In the genomic region with DNA sequence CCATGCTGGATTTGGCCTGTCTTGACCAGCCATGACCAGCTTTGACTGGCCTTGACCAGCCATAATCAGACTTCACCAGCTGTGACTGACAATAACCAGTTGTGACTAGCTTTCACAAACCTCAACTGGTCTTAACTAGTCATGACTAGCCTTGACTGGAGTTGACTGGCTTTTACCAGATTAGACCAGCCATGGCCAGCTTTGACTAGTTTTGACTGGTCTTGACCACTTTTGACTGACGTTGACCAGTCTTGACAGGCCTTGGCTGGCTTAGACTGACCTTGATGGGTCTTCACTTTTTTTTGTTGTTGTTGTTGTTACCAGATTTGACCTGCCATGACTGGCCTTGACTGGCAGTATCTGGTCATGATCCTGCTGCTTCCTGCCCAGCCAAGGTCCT, we compare ENCODE assay signal across 25 cellular contexts.
"Had no signal": no experiment of that assay in that cellular context is flagged by ENCODE, and none has a peak within 500 bp of the region (broad histone marks: within the 10 kb centered on the region; RNA-seq: fewer than 3 reads in every experiment).

No MANE protein-coding gene starts in this region.

- H3K27me3 ChIP-seq: MG63 had no signal

- H3K9me3 ChIP-seq: breast epithelium, MG63 had no signal

- H3K36me3 ChIP-seq: breast epithelium, MG63 had no signal

- H3K4me3 Mint-ChIP-seq: activated CD8-positive, alpha-beta T cell treated with anti-CD3 and anti-CD28 coated beads, Interleukin-2, amount 10 ng/mL, durations not matched to agents 7 days and 5 days; activated naive CD4-positive, alpha-beta T cell treated with anti-CD3 and anti-CD28 coated beads, Interleukin-2, amount 50 U/mL, for 24 hours had no signal

- H3K27me3 Mint-ChIP-seq: activated naive CD4-positive, alpha-beta T cell treated with anti-CD3 and anti-CD28 coated beads, Interleukin-2, amount 50 U/mL, for 24 hours had no signal

- H3K4me1 ChIP-seq: breast epithelium had no signal

- H3K9me3 Mint-ChIP-seq: activated naive CD4-positive, alpha-beta T cell treated with anti-CD3 and anti-CD28 coated beads, Interleukin-2, amount 50 U/mL, for 24 hours had no signal

- DNase-seq: activated CD4-positive, alpha-beta T cell treated with anti-CD3 and anti-CD28 coated beads for 48 hours; activated CD4-positive, alpha-beta T cell treated with anti-CD3 and anti-CD28 coated beads, Interleukin-2, amount 50 U/mL, for 4 hours; activated CD8-positive, alpha-beta memory T cell treated with anti-CD3 and anti-CD28 coated beads, Interleukin-2, amount 50 U/mL, for 48 hours; activated CD8-positive, alpha-beta T cell treated with anti-CD3 and anti-CD28 coated beads, Interleukin-2, amount 10 ng/mL, durations not matched to agents 7 days and 5 days; activated effector memory CD4-positive, alpha-beta T cell treated with Interleukin-2 at 50 U/mL for 16 hours; activated naive CD4-positive, alpha-beta T cell; activated T-cell treated with anti-CD3 and anti-CD28 coated beads, Interleukin-2, amount 50 U/mL, for 1 hour; aorta; central memory CD4-positive, alpha-beta T cell; MG63; MV-4-11; NCI-H1092 treated with DMSO at 0.1 percent for 48 hours; NCI-H1417 treated with DMSO at 0.1 percent for 48 hours; NCI-H1694 treated with DMSO at 0.1 percent for 48 hours; NCI-H2081; NCI-H446; NCI-H524; RPMI8226; T-helper 1 cell had no signal

- H3K27ac Mint-ChIP-seq: activated CD8-positive, alpha-beta T cell treated with anti-CD3 and anti-CD28 coated beads, Interleukin-2, amount 10 ng/mL, durations not matched to agents 7 days and 5 days; activated naive CD4-positive, alpha-beta T cell treated with anti-CD3 and anti-CD28 coated beads, Interleukin-2, amount 50 U/mL, for 24 hours had no signal

- ATAC-seq: activated CD8-positive, alpha-beta T cell treated with anti-CD3 and anti-CD28 coated beads, Interleukin-2, amount 10 ng/mL, durations not matched to agents 7 days and 5 days; Panc1; Right ventricle myocardium inferior had no signal

- H3K27ac ChIP-seq: breast epithelium, SK-N-MC, VCaP had no signal

- H3K4me3 ChIP-seq: breast epithelium, MG63, SK-N-MC had no signal

- H3K36me3 Mint-ChIP-seq: activated naive CD4-positive, alpha-beta T cell treated with anti-CD3 and anti-CD28 coated beads, Interleukin-2, amount 50 U/mL, for 24 hours had no signal
